Comparison of ENCODE assay signal across 12 cellular contexts in the genomic region with DNA sequence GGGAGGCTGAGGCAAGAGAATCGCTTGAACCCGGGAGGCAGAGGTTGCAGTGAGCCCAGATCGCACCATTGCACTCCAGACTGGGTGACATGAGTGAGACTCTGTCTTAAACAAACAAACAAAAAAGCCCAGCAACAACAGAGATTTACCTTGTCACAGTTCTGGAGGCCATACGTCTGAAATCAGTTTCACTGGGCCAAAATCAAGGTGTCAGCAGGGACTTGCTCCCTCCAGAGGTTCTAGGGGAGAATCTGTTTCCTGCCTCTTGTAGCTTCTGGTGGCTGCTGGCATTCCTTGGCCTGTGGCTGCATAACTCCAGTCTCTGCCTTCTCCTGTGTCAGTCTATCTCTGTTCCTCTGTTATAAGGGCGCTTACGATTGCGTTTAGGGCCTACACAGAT. TPM values are rescaled to one million over a fixed set of nuclear protein-coding genes. Genes with fewer than 3 reads are reported as not detected.
A peak's percentile ranks its signal among the peaks of the same experiment; 100 is the strongest.
DNase-seq lines count a peak whose midpoint lies in the region; ATAC-seq and TF ChIP-seq lines count a peak whose summit lies in the region.
"Had no signal": no experiment of that assay in that cellular context is flagged by ENCODE, and none has a peak within 500 bp of the region (broad histone marks: within the 10 kb centered on the region; RNA-seq: fewer than 3 reads in every experiment).

No MANE protein-coding gene starts in this region.

- peaks cover 38% of the 10 kb centered on the region for H3K4me1 Mint-ChIP-seq in activated CD4-positive, alpha-beta T cell treated with anti-CD3 and anti-CD28 coated beads, Interleukin-2, amount 10 ng/mL, durations not matched to agents 24 days and 14 days

- intact Hi-C loops in activated CD4-positive, alpha-beta T cell treated with anti-CD3 and anti-CD28 coated beads, Interleukin-2, amount 10 ng/mL, durations not matched to agents 24 days and 14 days (cut with micrococcal nuclease): loop anchor here (5.0 kb wide), 1 partner anchor 444 kb away; the partner anchor contains the start of genes ATM and NPAT

- peak overlapping the region; percentile 97 for H3K4me3 Mint-ChIP-seq in activated CD4-positive, alpha-beta T cell treated with anti-CD3 and anti-CD28 coated beads, Interleukin-2, amount 10 ng/mL, durations not matched to agents 24 days and 14 days

- H3K9me3 Mint-ChIP-seq in activated CD4-positive, alpha-beta T cell treated with anti-CD3 and anti-CD28 coated beads, Interleukin-2, amount 10 ng/mL, durations not matched to agents 24 days and 14 days: no peaks in the 10 kb centered on the region

- TF ChIP-seq CTCF in choroid plexus epithelial cell (conservative IDR thresholded peaks at IDR 0.05; ENCODE audit: low read depth, low read length): peak; percentile 5

- DNase-seq in activated CD4-positive, alpha-beta T cell treated with anti-CD3 and anti-CD28 coated beads, Interleukin-2, amount 10 ng/mL, durations not matched to agents 24 days and 14 days: peak; percentile 57
- no peak for DNase-seq in activated CD4-positive, alpha-beta T cell treated with anti-CD3 and anti-CD28 coated beads, Interleukin-2, amount 50 U/mL, for 48 hours
- DNase-seq in NCI-H82 treated with DMSO at 0.1 percent for 48 hours (lab: John Stamatoyannopoulos, UW; ENCODE audit: unreplicated experiment) (peak; percentile 3), choroid plexus epithelial cell (ENCODE audit: low read depth) (no peak), renal cortical epithelial cell (ENCODE audit: low read depth) (peak; percentile 9), retina (no peak), NCI-H1092 (lab: John Stamatoyannopoulos, UW) (no peak)
- DNase-seq: activated effector memory CD4-positive, alpha-beta T cell treated with anti-CD3 and anti-CD28 coated beads, Interleukin-2, amount 50 U/mL, for 16 hours; AML-193; NCI-H1048; SHP77 treated with DMSO at 0.1 percent for 48 hours had no signal

- no peak for ATAC-seq in HG02973 (IDR thresholded peaks at IDR 0.05; ENCODE audit: unreplicated experiment)

- peak overlapping the region; percentile 71 for H3K27ac Mint-ChIP-seq in activated CD4-positive, alpha-beta T cell treated with anti-CD3 and anti-CD28 coated beads, Interleukin-2, amount 10 ng/mL, durations not matched to agents 24 days and 14 days

- H3K4me3 ChIP-seq in choroid plexus epithelial cell (ENCODE audit: low read depth, low read length): no peak overlapping the region

- H3K36me3 Mint-ChIP-seq in activated CD4-positive, alpha-beta T cell treated with anti-CD3 and anti-CD28 coated beads, Interleukin-2, amount 10 ng/mL, durations not matched to agents 24 days and 14 days (ENCODE audit: low read depth): peaks cover 27% of the 10 kb centered on the region

- H3K27me3 Mint-ChIP-seq in activated CD4-positive, alpha-beta T cell treated with anti-CD3 and anti-CD28 coated beads, Interleukin-2, amount 10 ng/mL, durations not matched to agents 24 days and 14 days: peaks cover 3% of the 10 kb centered on the region

RNA-seq across cellular contexts. Expression of gene DDX10, which starts 1.5 kb away (rescaled TPM):
- 68.9 and 71.6 TPM in 2 replicates for total RNA-seq in activated CD4-positive, alpha-beta T cell treated with anti-CD3 and anti-CD28 coated beads, Interleukin-2, amount 10 ng/mL, durations not matched to agents 24 days and 14 days
- total RNA-seq in renal cortical epithelial cell: 13.2 and 29.4 TPM in 2 replicates

Comparison
In these comparisons a context has a peak if more than half of its experiments do, and no peak if none do; other contexts are left out.
1. DNase-seq: peak in activated CD4-positive, alpha-beta T cell treated with anti-CD3 and anti-CD28 coated beads, Interleukin-2, amount 10 ng/mL, durations not matched to agents 24 days and 14 days (single experiment), NCI-H82 treated with DMSO at 0.1 percent for 48 hours (single experiment) and renal cortical epithelial cell (single experiment); none in activated CD4-positive, alpha-beta T cell treated with anti-CD3 and anti-CD28 coated beads, Interleukin-2, amount 50 U/mL, for 48 hours (0 of 2), choroid plexus epithelial cell (single experiment), retina (single experiment) and NCI-H1092 (single experiment).